Comparison of ENCODE assay signal across 8 cellular contexts in genomic region chr14:91419044-91419397, GRCh38. TPM values are rescaled to one million over a fixed set of nuclear protein-coding genes. Genes with fewer than 3 reads are reported as not detected.
DNase-seq lines count a peak whose midpoint lies in the region; ATAC-seq and TF ChIP-seq lines count a peak whose summit lies in the region.

No MANE protein-coding gene starts in this region.

- POLR2A ChIA-PET in Panc1 (lab: Charles Lee): interaction anchor here (0.6 kb wide), 1 partner anchor 113 kb away, joined by 3 read pairs; no protein-coding TSS in a partner anchor

- peaks cover 23% of the 10 kb centered on the region for H3K4me1 Mint-ChIP-seq in activated CD8-positive, alpha-beta memory T cell treated with anti-CD3 and anti-CD28 coated beads, Interleukin-2, amount 10 ng/mL, durations not matched to agents 7 days and 5 days

- in situ Hi-C loops in Panc1 (cut with HindIII; ENCODE audit: low pct_unique_long_range_greater_than_20kb, low sequenced_read_pairs): no loop called here

- BruUV-seq in Panc1 (replicated peaks; lab: Mats Ljungman, UMichigan): no TSS peak

- no peaks in the 10 kb centered on the region for H3K9me3 Mint-ChIP-seq in activated CD8-positive, alpha-beta memory T cell treated with anti-CD3 and anti-CD28 coated beads, Interleukin-2, amount 10 ng/mL, durations not matched to agents 7 days and 5 days (ENCODE audit: low read depth)

- peaks cover 28% of the 10 kb centered on the region for H3K36me3 Mint-ChIP-seq in activated CD8-positive, alpha-beta memory T cell treated with anti-CD3 and anti-CD28 coated beads, Interleukin-2, amount 10 ng/mL, durations not matched to agents 7 days and 5 days

- WGBS in aorta, 2 donors: 59 to 60% methylated on average over 12 of the region's 12 CpGs

- intact Hi-C loops in Panc1 (cut with micrococcal nuclease; ENCODE audit: unreplicated experiment) (loop anchor here (2.0 kb wide), 1 partner anchor 96 kb away; no protein-coding TSS in a partner anchor), aorta (cut with DNase I) (loop anchor here (2.0 kb wide), 1 partner anchor 96 kb away; no protein-coding TSS in a partner anchor)

- H3K27ac ChIP-seq in Panc1 (ENCODE audit: low read length) (no peak overlapping the region), aorta (ENCODE audit: low read depth in 1 of 2, low read length in 2 of 2) (no peak overlapping the region)
- peak overlapping the region; percentile 66 for H3K27ac ChIP-seq in effector memory CD4-positive, alpha-beta T cell (ENCODE audit: insufficient read depth, low read length, poor library complexity, severe bottlenecking)

- peaks cover 5% of the 10 kb centered on the region for H3K27me3 Mint-ChIP-seq in activated CD8-positive, alpha-beta memory T cell treated with anti-CD3 and anti-CD28 coated beads, Interleukin-2, amount 10 ng/mL, durations not matched to agents 7 days and 5 days

- H3K27ac Mint-ChIP-seq in activated CD8-positive, alpha-beta memory T cell treated with anti-CD3 and anti-CD28 coated beads, Interleukin-2, amount 10 ng/mL, durations not matched to agents 7 days and 5 days: peak overlapping the region; percentile 75

- peak overlapping the region in 1 of 2 experiments; percentile 50; a peak in 2 of 4 replicates for H3K4me3 ChIP-seq in Panc1 (ENCODE audit: low read depth in 2 of 2, low read length in 2 of 2)
- H3K4me3 ChIP-seq in effector memory CD4-positive, alpha-beta T cell (ENCODE audit: insufficient read depth, low read depth, low read length, poor library complexity, severe bottlenecking): no peak overlapping the region
- H3K4me3 ChIP-seq in aorta (ENCODE audit: low read length in 2 of 2): no peak overlapping the region

- no peaks in the 10 kb centered on the region for H3K9me3 ChIP-seq in Panc1 (ENCODE audit: control insufficient read depth, insufficient read depth, low read depth, low read length)
- H3K9me3 ChIP-seq in effector memory CD4-positive, alpha-beta T cell (ENCODE audit: control insufficient read depth, low read length): no peaks in the 10 kb centered on the region
- H3K9me3 ChIP-seq in aorta (ENCODE audit: control insufficient read depth, low read length): no peaks in the 10 kb centered on the region

- peak; percentile 64 for TF ChIP-seq CTCF in Panc1 (IDR thresholded peaks at IDR 0.05)

- CTCF ChIA-PET in activated CD8-positive, alpha-beta memory T cell treated with anti-CD3 and anti-CD28 coated beads, Interleukin-2, amount 10 ng/mL, durations not matched to agents 7 days and 5 days (lab: Charles Lee): interaction anchor here (0.7 to 10.0 kb wide), 18 partner anchors 9 to 246 kb away, joined by 3 to 175 read pairs (median 6); partner anchors contain the start of gene GPR68
- CTCF ChIA-PET in Panc1 (lab: Charles Lee): interaction anchor here (0.7 kb wide), 1 partner anchor 166 kb away, joined by 5 read pairs; no protein-coding TSS in a partner anchor

- peak overlapping the region; percentile 68 for H3K4me3 Mint-ChIP-seq in activated CD8-positive, alpha-beta memory T cell treated with anti-CD3 and anti-CD28 coated beads, Interleukin-2, amount 10 ng/mL, durations not matched to agents 7 days and 5 days

- no peak for ATAC-seq in activated CD8-positive, alpha-beta memory T cell treated with anti-CD3 and anti-CD28 coated beads, Interleukin-2, amount 10 ng/mL, durations not matched to agents 7 days and 5 days
- no peak for ATAC-seq in Panc1
- peak; percentile 30 for ATAC-seq in stimulated activated naive CD8-positive, alpha-beta T cell treated with anti-CD3 and anti-CD28 coated beads, Interleukin-15, Interleukin-2, amounts not matched to agents 100 U/mL and 50 U/mL, for 24 hours
- no peak for ATAC-seq in aorta (ENCODE audit: low FRiP score)
- ATAC-seq in GM19328 (IDR thresholded peaks at IDR 0.05; ENCODE audit: unreplicated experiment): no peak

- no peak for DNase-seq in activated CD8-positive, alpha-beta memory T cell treated with anti-CD3 and anti-CD28 coated beads, Interleukin-2, amount 10 ng/mL, durations not matched to agents 7 days and 5 days
- no peak for DNase-seq in activated CD8-positive, alpha-beta memory T cell treated with anti-CD3 and anti-CD28 coated beads, Interleukin-2, amount 50 U/mL, for 4 hours
- DNase-seq in Panc1 (ENCODE audit: low read depth, low spot score) (no peak), GM19238 (ENCODE audit: insufficient read length, low spot score) (no peak), aorta (no peak)
- peak in 2 of 3 donors; percentile 47 to 49 for DNase-seq in effector memory CD4-positive, alpha-beta T cell
- DNase-seq in stimulated activated naive CD8-positive, alpha-beta T cell treated with anti-CD3 and anti-CD28 coated beads, Interleukin-15, Interleukin-2, amounts not matched to agents 100 U/mL and 50 U/mL, for 24 hours: no peak

- H3K27me3 ChIP-seq in Panc1 (ENCODE audit: control insufficient read depth, insufficient read depth, low read length) (no peaks in the 10 kb centered on the region), aorta (ENCODE audit: control insufficient read depth in 1 of 2, insufficient read depth in 2 of 2, low read length in 1 of 2) (no peaks in the 10 kb centered on the region)
- no peaks in the 10 kb centered on the region for H3K27me3 ChIP-seq in effector memory CD4-positive, alpha-beta T cell (replicated peaks; ENCODE audit: control insufficient read depth, insufficient read depth, low read length, poor library complexity, severe bottlenecking)

- H3K36me3 ChIP-seq in Panc1 (ENCODE audit: control insufficient read depth, insufficient read depth, low read length): no peaks in the 10 kb centered on the region; the same call in none of the 2 replicates
- peaks cover 5% of the 10 kb centered on the region for H3K36me3 ChIP-seq in effector memory CD4-positive, alpha-beta T cell (ENCODE audit: control insufficient read depth, insufficient read depth, low read length)
- no peaks in the 10 kb centered on the region for H3K36me3 ChIP-seq in aorta (ENCODE audit: control insufficient read depth in 1 of 2, insufficient read depth in 2 of 2, low read length in 1 of 2)

- peaks cover 6% of the 10 kb centered on the region for H3K4me1 ChIP-seq in Panc1 (ENCODE audit: control insufficient read depth, insufficient read depth, low read length)
- H3K4me1 ChIP-seq in effector memory CD4-positive, alpha-beta T cell (ENCODE audit: control insufficient read depth, insufficient read depth, low read length, poor library complexity, severe bottlenecking): peaks cover 29% of the 10 kb centered on the region
- H3K4me1 ChIP-seq in aorta (ENCODE audit: control insufficient read depth in 1 of 2, insufficient read depth in 2 of 2, low read length in 2 of 2): no peaks in the 10 kb centered on the region

RNA-seq across cellular contexts. Expression of gene CCDC88C, which starts 1.4 kb away (rescaled TPM):
- 100 to 1,000 TPM; 151 to 214 TPM for total RNA-seq in activated CD8-positive, alpha-beta memory T cell treated with anti-CD3 and anti-CD28 coated beads, Interleukin-2, amount 10 ng/mL, durations not matched to agents 7 days and 5 days
- total RNA-seq in Panc1 (2021; ENCODE audit: unreplicated experiment): 21.3 TPM
- 20.1 TPM for polyA plus RNA-seq in Panc1 (2012; ENCODE audit: insufficient read length)
- 10 to 100 TPM in 1 of 2 donors, 1 to 10 TPM in 1; 9.2 to 18.4 TPM for total RNA-seq in aorta
- polyA plus RNA-seq in aorta: 1 to 10 TPM in 1 of 2 donors, under 1 TPM in 1; 0.33 to 3.0 TPM

Comparison
In these comparisons a context has a peak if more than half of its experiments do, and no peak if none do; other contexts are left out.
1. DNase-seq: peak in effector memory CD4-positive, alpha-beta T cell (2 of 3); none in activated CD8-positive, alpha-beta memory T cell treated with anti-CD3 and anti-CD28 coated beads, Interleukin-2, amount 10 ng/mL, durations not matched to agents 7 days and 5 days (single experiment), activated CD8-positive, alpha-beta memory T cell treated with anti-CD3 and anti-CD28 coated beads, Interleukin-2, amount 50 U/mL, for 4 hours (single experiment), Panc1 (single experiment), stimulated activated naive CD8-positive, alpha-beta T cell treated with anti-CD3 and anti-CD28 coated beads, Interleukin-15, Interleukin-2, amounts not matched to agents 100 U/mL and 50 U/mL, for 24 hours (single experiment), GM19238 (single experiment) and aorta (0 of 2).